Comparison of ENCODE assay signal across 7 cellular contexts in the genomic region with DNA sequence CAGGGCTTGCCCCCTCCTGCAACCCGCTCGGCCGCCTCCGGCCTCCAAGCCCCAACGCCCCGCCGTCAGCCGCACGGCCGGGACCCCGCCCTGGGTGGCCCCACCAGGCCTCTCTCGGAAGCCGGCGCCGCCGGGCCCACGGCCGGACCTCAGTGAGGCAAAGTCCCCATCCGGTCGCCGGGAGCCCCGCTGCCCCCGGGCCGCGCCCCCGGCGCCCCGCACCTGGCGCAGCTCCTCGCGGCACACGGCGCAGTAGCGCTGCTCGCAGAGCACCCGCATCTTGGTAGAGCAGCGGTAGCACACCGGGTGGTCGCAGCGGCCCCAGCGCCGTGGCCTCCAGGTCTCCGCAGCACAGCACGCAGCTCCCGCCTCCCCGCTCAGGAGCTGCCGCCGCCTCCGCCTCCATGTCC. TPM values are rescaled to one million over a fixed set of nuclear protein-coding genes. Genes with fewer than 3 reads are reported as not detected.
DNase-seq lines count a peak whose midpoint lies in the region; ATAC-seq and TF ChIP-seq lines count a peak whose summit lies in the region.

No MANE protein-coding gene starts in this region.

- 0% methylated on average over 11 of the region's 49 CpGs for whole genome bisulfite sequencing in prostate gland

- TF ChIP-seq CTCF in fibroblast of mammary gland (conservative IDR thresholded peaks at IDR 0.05; ENCODE audit: control insufficient read depth, insufficient read depth, low read depth, low read length) (no peak), prostate gland (IDR thresholded peaks at IDR 0.05) (no peak)

- H3K27me3 ChIP-seq in prostate gland (replicated peaks; ENCODE audit: insufficient read depth), result no peaks in the 10 kb centered on the region

- H3K4me3 ChIP-seq in fibroblast of mammary gland (ENCODE audit: control insufficient read depth, low read depth, low read length), result peak overlapping the region; percentile 63
- peak overlapping the region; percentile 93 to 96 for H3K4me3 ChIP-seq in prostate gland

- DNase-seq in fibroblast of mammary gland (ENCODE audit: low read depth), result no peak
- DNase-seq in prostate gland (ENCODE audit: low spot score), result no peak
- no peak for DNase-seq in stimulated activated CD4-positive, alpha-beta T cell treated with anti-CD3 and anti-CD28 coated beads, Interleukin-4, amount 100 ng/mL, for 24 hours
- no peak for DNase-seq in activated CD4-positive, alpha-beta T cell treated with anti-CD3 and anti-CD28 coated beads for 1 hour

- peak overlapping the region; percentile 69 to 79 for H3K27ac ChIP-seq in prostate gland

- no peaks in the 10 kb centered on the region for H3K9me3 ChIP-seq in prostate gland

- H3K4me1 ChIP-seq in prostate gland (replicated peaks), result peaks cover 25% of the 10 kb centered on the region

- peak; percentile 29 for ATAC-seq in GM18867 (IDR thresholded peaks at IDR 0.05; ENCODE audit: unreplicated experiment)
- peak; percentile 42 for ATAC-seq in HG02798 (IDR thresholded peaks at IDR 0.05; ENCODE audit: poor library complexity, unreplicated experiment)
- peak; percentile 2; the same call in 2 of the 3 replicates for ATAC-seq in SK-N-SH treated with all-trans-retinoic acid at 6 μM for 48 hours

- H3K36me3 ChIP-seq in prostate gland, result no peaks in the 10 kb centered on the region

- no peak for TF ChIP-seq POLR2A in prostate gland (IDR thresholded peaks at IDR 0.05)

- intact Hi-C loops in prostate gland (cut with DNase I), result no loop called here

TF ChIP-seq in SK-N-SH treated with all-trans-retinoic acid at 6 μM for 48 hours, 23 proteins besides CTCF, POLR2A, EP300 and RAD21:
- TF ChIP-seq SNAI2 (CRISPR knock-in tag; IDR thresholded peaks at IDR 0.05), result no peak
- TF ChIP-seq ESRRG (CRISPR knock-in tag; IDR thresholded peaks at IDR 0.05), result no peak
- TF ChIP-seq, protein P1, sequence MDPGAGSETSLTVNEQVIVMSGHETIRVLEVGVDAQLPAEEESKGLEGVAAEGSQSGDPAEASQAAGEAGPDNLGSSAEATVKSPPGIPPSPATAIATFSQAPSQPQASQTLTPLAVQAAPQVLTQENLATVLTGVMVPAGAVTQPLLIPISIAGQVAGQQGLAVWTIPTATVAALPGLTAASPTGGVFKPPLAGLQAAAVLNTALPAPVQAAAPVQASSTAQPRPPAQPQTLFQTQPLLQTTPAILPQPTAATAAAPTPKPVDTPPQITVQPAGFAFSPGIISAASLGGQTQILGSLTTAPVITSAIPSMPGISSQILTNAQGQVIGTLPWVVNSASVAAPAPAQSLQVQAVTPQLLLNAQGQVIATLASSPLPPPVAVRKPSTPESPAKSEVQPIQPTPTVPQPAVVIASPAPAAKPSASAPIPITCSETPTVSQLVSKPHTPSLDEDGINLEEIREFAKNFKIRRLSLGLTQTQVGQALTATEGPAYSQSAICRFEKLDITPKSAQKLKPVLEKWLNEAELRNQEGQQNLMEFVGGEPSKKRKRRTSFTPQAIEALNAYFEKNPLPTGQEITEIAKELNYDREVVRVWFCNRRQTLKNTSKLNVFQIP (CRISPR knock-in tag; IDR thresholded peaks at IDR 0.05; ENCODE audit: borderline replicate concordance, low read depth), result no peak
- TF ChIP-seq, protein P2, sequence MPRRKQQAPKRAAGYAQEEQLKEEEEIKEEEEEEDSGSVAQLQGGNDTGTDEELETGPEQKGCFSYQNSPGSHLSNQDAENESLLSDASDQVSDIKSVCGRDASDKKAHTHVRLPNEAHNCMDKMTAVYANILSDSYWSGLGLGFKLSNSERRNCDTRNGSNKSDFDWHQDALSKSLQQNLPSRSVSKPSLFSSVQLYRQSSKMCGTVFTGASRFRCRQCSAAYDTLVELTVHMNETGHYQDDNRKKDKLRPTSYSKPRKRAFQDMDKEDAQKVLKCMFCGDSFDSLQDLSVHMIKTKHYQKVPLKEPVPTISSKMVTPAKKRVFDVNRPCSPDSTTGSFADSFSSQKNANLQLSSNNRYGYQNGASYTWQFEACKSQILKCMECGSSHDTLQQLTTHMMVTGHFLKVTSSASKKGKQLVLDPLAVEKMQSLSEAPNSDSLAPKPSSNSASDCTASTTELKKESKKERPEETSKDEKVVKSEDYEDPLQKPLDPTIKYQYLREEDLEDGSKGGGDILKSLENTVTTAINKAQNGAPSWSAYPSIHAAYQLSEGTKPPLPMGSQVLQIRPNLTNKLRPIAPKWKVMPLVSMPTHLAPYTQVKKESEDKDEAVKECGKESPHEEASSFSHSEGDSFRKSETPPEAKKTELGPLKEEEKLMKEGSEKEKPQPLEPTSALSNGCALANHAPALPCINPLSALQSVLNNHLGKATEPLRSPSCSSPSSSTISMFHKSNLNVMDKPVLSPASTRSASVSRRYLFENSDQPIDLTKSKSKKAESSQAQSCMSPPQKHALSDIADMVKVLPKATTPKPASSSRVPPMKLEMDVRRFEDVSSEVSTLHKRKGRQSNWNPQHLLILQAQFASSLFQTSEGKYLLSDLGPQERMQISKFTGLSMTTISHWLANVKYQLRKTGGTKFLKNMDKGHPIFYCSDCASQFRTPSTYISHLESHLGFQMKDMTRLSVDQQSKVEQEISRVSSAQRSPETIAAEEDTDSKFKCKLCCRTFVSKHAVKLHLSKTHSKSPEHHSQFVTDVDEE (CRISPR knock-in tag; IDR thresholded peaks at IDR 0.05), result no peak
- no peak for TF ChIP-seq ARNTL (CRISPR knock-in tag; IDR thresholded peaks at IDR 0.05; ENCODE audit: borderline replicate concordance, low read depth)
- TF ChIP-seq ZNF8 (CRISPR knock-in tag; IDR thresholded peaks at IDR 0.05), result no peak
- no peak for TF ChIP-seq PPARA (CRISPR knock-in tag; IDR thresholded peaks at IDR 0.05; ENCODE audit: borderline replicate concordance)
- no peak for TF ChIP-seq TOX (CRISPR knock-in tag; IDR thresholded peaks at IDR 0.05; ENCODE audit: borderline replicate concordance)
- no peak for TF ChIP-seq ZNF70 (CRISPR knock-in tag; IDR thresholded peaks at IDR 0.05)
- no peak for TF ChIP-seq ISL1 (CRISPR knock-in tag; IDR thresholded peaks at IDR 0.05)
- TF ChIP-seq CSDC2 (CRISPR knock-in tag; IDR thresholded peaks at IDR 0.05), result no peak
- no peak for TF ChIP-seq RARB (CRISPR knock-in tag; IDR thresholded peaks at IDR 0.05)
- TF ChIP-seq ZNF565 (CRISPR knock-in tag; conservative IDR thresholded peaks at IDR 0.05; ENCODE audit: low read depth), result no peak
- TF ChIP-seq GLIS3 (CRISPR knock-in tag; IDR thresholded peaks at IDR 0.05), result no peak
- no peak for TF ChIP-seq ZFP30 (CRISPR knock-in tag; IDR thresholded peaks at IDR 0.05)
- no peak for TF ChIP-seq BACH2 (CRISPR knock-in tag; IDR thresholded peaks at IDR 0.05; ENCODE audit: borderline replicate concordance)

RNA-seq across cellular contexts. Expression of a gene that starts 0.3 kb away (rescaled TPM):
- total RNA-seq in prostate gland, result 10 to 100 TPM; 30.7 to 74.3 TPM

RNA-seq across cellular contexts. Expression of a gene that starts 10.3 kb away (rescaled TPM):
- 1 to 10 TPM; 1.8 to 3.6 TPM for total RNA-seq in prostate gland

RNA-seq across cellular contexts. Expression of a gene that starts 17.4 kb away (rescaled TPM):
- total RNA-seq in prostate gland, result 100 to 1,000 TPM; 118 to 170 TPM

RNA-seq across cellular contexts. Expression of a gene that starts 19.5 kb away (rescaled TPM):
- 10 to 100 TPM in 1 of 2 donors, 1 to 10 TPM in 1; 4.0 to 16.1 TPM for total RNA-seq in prostate gland

RNA-seq across cellular contexts. Expression of a gene that starts 25.3 kb away (rescaled TPM):
- 10 to 100 TPM; 21.1 to 26.6 TPM for total RNA-seq in prostate gland
